1 cellular context compared by ENCODE assay signal in genomic region chr11:110992481-110992880, GRCh38.
TF ChIP-seq lines count a peak whose summit lies in the region.

No MANE protein-coding gene starts in this region.

TF ChIP-seq in HepG2, 621 proteins besides CTCF, POLR2A, EP300 and RAD21 (continued from another document):
- no peak for TF ChIP-seq REST (IDR thresholded peaks at IDR 0.05; ENCODE audit: borderline replicate concordance in 1 of 2, low read depth in 1 of 2, low read length in 2 of 2)
- no peak for TF ChIP-seq SP4 (CRISPR knock-in tag; IDR thresholded peaks at IDR 0.05)
- no peak for TF ChIP-seq WIZ (CRISPR knock-in tag; IDR thresholded peaks at IDR 0.05)
- TF ChIP-seq ZNF570 (CRISPR knock-in tag; IDR thresholded peaks at IDR 0.05; ENCODE audit: borderline replicate concordance), result no peak
